In genomic region chr3:53102601-53103147, GRCh38 we compare ENCODE assay signal across 9 cellular contexts. TPM values are rescaled to one million over a fixed set of nuclear protein-coding genes. Genes with fewer than 3 reads are reported as not detected.
DNase-seq lines count a peak whose midpoint lies in the region; ATAC-seq and TF ChIP-seq lines count a peak whose summit lies in the region.
"Had no signal": no experiment of that assay in that cellular context is flagged by ENCODE, and none has a peak within 500 bp of the region (broad histone marks: within the 10 kb centered on the region; RNA-seq: fewer than 3 reads in every experiment).

No MANE protein-coding gene starts in this region.

- H3K9ac ChIP-seq in PC-3 (ENCODE audit: low read length) = no peak overlapping the region

- CTCF ChIA-PET in PC-3 (lab: Charles Lee) = no interaction called here

- no peak overlapping the region for H2AFZ ChIP-seq in PC-3 (ENCODE audit: low read length)

- no peak overlapping the region for H3K4me3 Mint-ChIP-seq in memory B cell

- peaks cover 26% of the 10 kb centered on the region for H3K36me3 Mint-ChIP-seq in memory B cell

- no peaks in the 10 kb centered on the region for H3K27me3 Mint-ChIP-seq in memory B cell

- no peaks in the 10 kb centered on the region for H4K20me1 ChIP-seq in PC-3 (ENCODE audit: low read length)

- intact Hi-C loops in PC-3 (cut with micrococcal nuclease) = no loop called here

- in situ Hi-C loops in HAP-1 (cut with MboI; ENCODE audit: low sequenced_read_pairs) = no loop called here

- no peaks in the 10 kb centered on the region for H3K9me3 Mint-ChIP-seq in memory B cell

- H3K9me3 ChIP-seq in PC-3 (ENCODE audit: low read length) (no peaks in the 10 kb centered on the region), HAP-1 (no peaks in the 10 kb centered on the region)
- H3K9me3 ChIP-seq: heart right ventricle had no signal

- DNase-seq in NCI-H82 (lab: John Stamatoyannopoulos, UW) = peak; percentile 1
- no peak for DNase-seq in NCI-H82 treated with DMSO at 0.1 percent for 48 hours (lab: John Stamatoyannopoulos, UW; ENCODE audit: unreplicated experiment)
- no peak for DNase-seq in PC-3
- DNase-seq in memory B cell (ENCODE audit: low spot score in 2 of 2) = no peak
- DNase-seq in NCI-H446 treated with DMSO at 0.1 percent for 48 hours (lab: John Stamatoyannopoulos, UW) = no peak
- DNase-seq in NCI-H2081 (lab: John Stamatoyannopoulos, UW) = no peak
- DNase-seq in HAP-1 (ENCODE audit: low spot score in 2 of 2) = no peak
- DNase-seq: heart right ventricle had no signal

- no peaks in the 10 kb centered on the region for H3K9me2 ChIP-seq in PC-3 (replicated peaks; ENCODE audit: low read length)

- ATAC-seq in HG02763 (IDR thresholded peaks at IDR 0.05; ENCODE audit: unreplicated experiment) (peak; percentile 78), PC-3 (peak; percentile 40), memory B cell (ENCODE audit: low read depth) (peak; percentile 39)

- H3K4me1 Mint-ChIP-seq in memory B cell = no peaks in the 10 kb centered on the region

- no peaks in the 10 kb centered on the region for H3K79me2 ChIP-seq in PC-3 (ENCODE audit: low read length)

- TF ChIP-seq CTCF in PC-3 (conservative IDR thresholded peaks at IDR 0.05; ENCODE audit: low read depth, low read length) = no peak

- no peaks in the 10 kb centered on the region for H3K4me1 ChIP-seq in PC-3 (ENCODE audit: insufficient read depth, low read length)
- peaks cover 3% of the 10 kb centered on the region; the same call in 1 of the 2 replicates for H3K4me1 ChIP-seq in HAP-1

- no peaks in the 10 kb centered on the region for H3F3A ChIP-seq in PC-3 (ENCODE audit: low read length, unreplicated experiment)

- no peak overlapping the region for H3K27ac ChIP-seq in PC-3 (ENCODE audit: low read length)

- peaks cover 30% of the 10 kb centered on the region for H3K36me3 ChIP-seq in PC-3 (ENCODE audit: low read depth, low read length)
- H3K36me3 ChIP-seq in HAP-1 (replicated peaks) = peaks cover 40% of the 10 kb centered on the region

- H3K27ac Mint-ChIP-seq in memory B cell = peak overlapping the region; percentile 7

- no peaks in the 10 kb centered on the region for H3K27me3 ChIP-seq in PC-3 (ENCODE audit: low read length)
- H3K27me3 ChIP-seq in HAP-1 (ENCODE audit: low read depth) = no peaks in the 10 kb centered on the region
- H3K27me3 ChIP-seq: heart right ventricle had no signal

- no TSS peak for BruUV-seq in PC-3 (replicated peaks; lab: Mats Ljungman, UMichigan)

- POLR2A ChIA-PET in PC-3 (lab: Charles Lee; ENCODE audit: unreplicated experiment) = no interaction called here

- no peak overlapping the region for H3K4me3 ChIP-seq in PC-3 (ENCODE audit: low read length)
- no peak overlapping the region for H3K4me3 ChIP-seq in HAP-1
- H3K4me3 ChIP-seq: heart right ventricle had no signal

- no peak overlapping the region for H3K4me2 ChIP-seq in PC-3 (ENCODE audit: low read length)

RNA-seq across cellular contexts. Expression of gene RFT1, which starts 27.6 kb away (rescaled TPM):
- 21.1 and 24.6 TPM in 2 replicates for total RNA-seq in PC-3 (2014; rRNA removed)

RNA-seq across cellular contexts. Expression of gene SFMBT1, which starts 56.8 kb away (rescaled TPM):
- 10.8 and 35.6 TPM in 2 replicates for total RNA-seq in PC-3 (2014; rRNA removed)

RNA-seq across cellular contexts. Expression of gene PRKCD, which starts 58.3 kb away (rescaled TPM):
- 7.8 and 18.7 TPM in 2 replicates for total RNA-seq in PC-3 (2014; rRNA removed)
